ENCODE assay signal across 1 cellular context in the genomic region with DNA sequence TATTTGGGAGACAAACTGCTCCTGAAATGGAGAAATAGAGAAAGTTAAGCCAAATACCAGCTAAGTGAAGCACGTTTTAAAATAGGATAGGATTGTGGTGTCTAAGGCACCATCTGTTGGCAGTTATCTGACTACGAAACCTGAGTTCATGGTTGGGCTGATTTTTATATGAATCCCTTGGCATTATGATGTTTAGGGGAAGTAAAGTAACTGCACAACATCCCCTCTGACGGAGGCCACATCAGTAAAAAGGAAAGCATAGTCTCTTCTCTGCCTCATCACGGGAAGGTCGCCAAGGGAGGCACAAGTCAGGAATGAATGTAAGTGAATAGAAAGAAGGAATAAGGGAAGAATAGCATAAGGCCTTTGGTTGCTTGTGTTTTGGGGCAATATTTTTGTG.
TF ChIP-seq lines count a peak whose summit lies in the region.

No MANE protein-coding gene starts in this region.

TF ChIP-seq in SK-N-SH, 30 proteins besides CTCF, POLR2A, EP300 and RAD21 (continued from another document):
- TF ChIP-seq, protein P1, sequence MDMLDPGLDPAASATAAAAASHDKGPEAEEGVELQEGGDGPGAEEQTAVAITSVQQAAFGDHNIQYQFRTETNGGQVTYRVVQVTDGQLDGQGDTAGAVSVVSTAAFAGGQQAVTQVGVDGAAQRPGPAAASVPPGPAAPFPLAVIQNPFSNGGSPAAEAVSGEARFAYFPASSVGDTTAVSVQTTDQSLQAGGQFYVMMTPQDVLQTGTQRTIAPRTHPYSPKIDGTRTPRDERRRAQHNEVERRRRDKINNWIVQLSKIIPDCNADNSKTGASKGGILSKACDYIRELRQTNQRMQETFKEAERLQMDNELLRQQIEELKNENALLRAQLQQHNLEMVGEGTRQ (IDR thresholded peaks at IDR 0.05; ENCODE audit: borderline replicate concordance, low read depth, low read length): no peak
TF ChIP-seq in SK-N-SH: peak in this region for 2.
